In the genomic region with DNA sequence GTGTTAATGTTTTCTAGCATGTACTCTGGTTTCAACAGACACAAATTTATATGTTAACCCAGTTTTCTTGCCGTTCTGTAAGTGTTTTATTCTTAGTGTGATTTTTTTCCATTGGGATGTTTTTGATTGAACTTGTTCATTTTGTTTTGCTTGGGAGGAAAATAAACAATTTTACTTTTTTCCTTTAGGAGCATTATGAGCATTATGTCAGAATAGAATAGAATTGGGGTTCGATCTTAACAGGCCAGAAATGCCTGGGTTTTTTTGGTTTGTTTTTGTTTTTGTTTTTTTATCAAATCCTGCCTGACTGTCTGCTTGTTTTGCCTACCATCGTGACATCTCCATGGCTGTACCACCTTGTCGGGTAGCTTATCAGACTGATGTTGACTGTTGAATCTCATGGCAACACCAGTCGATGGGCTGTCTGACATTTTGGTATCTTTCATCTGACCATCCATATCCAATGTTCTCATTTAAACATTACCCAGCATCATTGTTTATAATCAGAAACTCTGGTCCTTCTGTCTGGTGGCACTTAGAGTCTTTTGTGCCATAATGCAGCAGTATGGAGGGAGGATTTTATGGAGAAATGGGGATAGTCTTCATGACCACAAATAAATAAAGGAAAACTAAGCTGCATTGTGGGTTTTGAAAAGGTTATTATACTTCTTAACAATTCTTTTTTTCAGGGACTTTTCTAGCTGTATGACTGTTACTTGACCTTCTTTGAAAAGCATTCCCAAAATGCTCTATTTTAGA, we compare ENCODE assay signal across 8 cellular contexts. TPM values are rescaled to one million over a fixed set of nuclear protein-coding genes. Genes with fewer than 3 reads are reported as not detected.
A peak's percentile ranks its signal among the peaks of the same experiment; 100 is the strongest.
DNase-seq lines count a peak whose midpoint lies in the region; ATAC-seq and TF ChIP-seq lines count a peak whose summit lies in the region.

No MANE protein-coding gene starts in this region.

- WGBS in iPS DF 6.9 (ENCODE audit: insufficient coverage, insufficient read length), result no CpG with 5 or more reads among the region's 5 CpGs
- WGBS in stomach, 5 donors, result 17 to 21% (median 18%) methylated on average over 5 of the region's 5 CpGs

- H3K9me3 ChIP-seq in iPS DF 6.9 (ENCODE audit: control insufficient read depth, insufficient read depth, low read length), result no peaks in the 10 kb centered on the region
- H3K9me3 ChIP-seq in stomach, result no peaks in the 10 kb centered on the region

- CTCF ChIA-PET in activated CD8-positive, alpha-beta T cell treated with anti-CD3 and anti-CD28 coated beads, Interleukin-2, amount 10 ng/mL, durations not matched to agents 7 days and 5 days (lab: Charles Lee), result interaction anchor here (0.8 to 8.2 kb wide), 6 partner anchors 9 to 87 kb away, joined by 3 to 82 read pairs (median 12); no protein-coding TSS in a partner anchor

- H3K36me3 ChIP-seq in iPS DF 6.9 (ENCODE audit: control insufficient read depth, insufficient read depth, low read length) (no peaks in the 10 kb centered on the region; the same call in 1 of the 2 replicates), stomach (peaks cover 5 to 29% (median 17%) of the 10 kb centered on the region in 4 donors)

- H3K4me1 ChIP-seq in iPS DF 6.9 (ENCODE audit: control insufficient read depth, insufficient read depth, low read length), result peaks cover 3% of the 10 kb centered on the region; the same call in 1 of the 2 replicates
- H3K4me1 ChIP-seq in stomach, result peaks cover 15 to 66% (median 42%) of the 10 kb centered on the region in 4 donors

- H3K27ac ChIP-seq in iPS DF 6.9 (ENCODE audit: low read length), result no peak overlapping the region
- H3K27ac ChIP-seq in stomach, result peak overlapping the region; percentile 82 to 100 (median 96)

- intact Hi-C loops in stomach (cut with DNase I; ENCODE audit: low total_unique reads), result no loop called here

- TF ChIP-seq CTCF in stomach (IDR thresholded peaks at IDR 0.05), result no peak

- TF ChIP-seq EP300 in stomach (IDR thresholded peaks at IDR 0.05), result no peak

- ATAC-seq in activated CD8-positive, alpha-beta T cell treated with anti-CD3 and anti-CD28 coated beads, Interleukin-2, amount 10 ng/mL, durations not matched to agents 7 days and 5 days, result no peak
- no peak for ATAC-seq in HG02610 (IDR thresholded peaks at IDR 0.05; ENCODE audit: unreplicated experiment)

- peaks cover 43% of the 10 kb centered on the region for H3K36me3 Mint-ChIP-seq in activated naive CD4-positive, alpha-beta T cell treated with anti-CD3 and anti-CD28 coated beads, Interleukin-2, amount 50 U/mL, for 24 hours
- peaks cover 55% of the 10 kb centered on the region for H3K36me3 Mint-ChIP-seq in activated CD8-positive, alpha-beta T cell treated with anti-CD3 and anti-CD28 coated beads, Interleukin-2, amount 10 ng/mL, durations not matched to agents 7 days and 5 days (ENCODE audit: low read depth)

- H3K27me3 ChIP-seq in iPS DF 6.9 (ENCODE audit: control insufficient read depth, insufficient read depth, low read length), result no peaks in the 10 kb centered on the region
- no peaks in the 10 kb centered on the region for H3K27me3 ChIP-seq in stomach

- peak in 1 of 4 donors; percentile 6 for TF ChIP-seq POLR2A in stomach (IDR thresholded peaks at IDR 0.05)

- peak overlapping the region; percentile 100 for H3K27ac Mint-ChIP-seq in activated naive CD4-positive, alpha-beta T cell treated with anti-CD3 and anti-CD28 coated beads, Interleukin-2, amount 50 U/mL, for 24 hours
- H3K27ac Mint-ChIP-seq in activated CD8-positive, alpha-beta T cell treated with anti-CD3 and anti-CD28 coated beads, Interleukin-2, amount 10 ng/mL, durations not matched to agents 7 days and 5 days, result peak overlapping the region; percentile 98

- no peak for DNase-seq in activated naive CD4-positive, alpha-beta T cell treated with Interleukin-2 at 50 U/mL for 16 hours
- peak; percentile 45 for DNase-seq in activated CD8-positive, alpha-beta T cell treated with anti-CD3 and anti-CD28 coated beads, Interleukin-2, amount 10 ng/mL, durations not matched to agents 7 days and 5 days
- DNase-seq in iPS DF 6.9 (ENCODE audit: low read depth, low spot score) (no peak), stomach (no peak), COR-L47 (lab: John Stamatoyannopoulos, UW) (no peak), DMS79 (lab: John Stamatoyannopoulos, UW) (no peak)

- peak overlapping the region; percentile 100 for H3K4me3 Mint-ChIP-seq in activated naive CD4-positive, alpha-beta T cell treated with anti-CD3 and anti-CD28 coated beads, Interleukin-2, amount 50 U/mL, for 24 hours
- peak overlapping the region; percentile 93 for H3K4me3 Mint-ChIP-seq in activated CD8-positive, alpha-beta T cell treated with anti-CD3 and anti-CD28 coated beads, Interleukin-2, amount 10 ng/mL, durations not matched to agents 7 days and 5 days

- H3K27me3 Mint-ChIP-seq in activated naive CD4-positive, alpha-beta T cell treated with anti-CD3 and anti-CD28 coated beads, Interleukin-2, amount 50 U/mL, for 24 hours, result no peaks in the 10 kb centered on the region
- H3K27me3 Mint-ChIP-seq in activated CD8-positive, alpha-beta T cell treated with anti-CD3 and anti-CD28 coated beads, Interleukin-2, amount 10 ng/mL, durations not matched to agents 7 days and 5 days (ENCODE audit: low read depth), result no peaks in the 10 kb centered on the region

- POLR2A ChIA-PET in activated CD8-positive, alpha-beta T cell treated with anti-CD3 and anti-CD28 coated beads, Interleukin-2, amount 10 ng/mL, durations not matched to agents 7 days and 5 days (lab: Charles Lee), result interaction anchor here (0.7 to 10.9 kb wide), 11 partner anchors 9 to 123 kb away, joined by 3 to 461 read pairs (median 11); a partner anchor contains a TSS

- H3K9me3 Mint-ChIP-seq in activated naive CD4-positive, alpha-beta T cell treated with anti-CD3 and anti-CD28 coated beads, Interleukin-2, amount 50 U/mL, for 24 hours, result no peaks in the 10 kb centered on the region
- no peaks in the 10 kb centered on the region for H3K9me3 Mint-ChIP-seq in activated CD8-positive, alpha-beta T cell treated with anti-CD3 and anti-CD28 coated beads, Interleukin-2, amount 10 ng/mL, durations not matched to agents 7 days and 5 days (ENCODE audit: insufficient read depth)

- peaks cover 52% of the 10 kb centered on the region for H3K4me1 Mint-ChIP-seq in activated naive CD4-positive, alpha-beta T cell treated with anti-CD3 and anti-CD28 coated beads, Interleukin-2, amount 50 U/mL, for 24 hours
- H3K4me1 Mint-ChIP-seq in activated CD8-positive, alpha-beta T cell treated with anti-CD3 and anti-CD28 coated beads, Interleukin-2, amount 10 ng/mL, durations not matched to agents 7 days and 5 days (ENCODE audit: low read depth), result peaks cover 58% of the 10 kb centered on the region

- H3K4me3 ChIP-seq in iPS DF 6.9 (ENCODE audit: low read length) (peak overlapping the region; percentile 30; the same call in 1 of the 2 replicates), stomach (peak overlapping the region; percentile 56 to 78 (median 64))

RNA-seq across cellular contexts. Expression of a gene that starts 51.7 kb away (rescaled TPM):
- 10 to 100 TPM; 14.5 to 14.7 TPM for total RNA-seq in activated CD8-positive, alpha-beta T cell treated with anti-CD3 and anti-CD28 coated beads, Interleukin-2, amount 10 ng/mL, durations not matched to agents 7 days and 5 days
- total RNA-seq in stomach, result 10 to 100 TPM in 4 of 5 donors, not detected in 1; 10.1 to 28.6 (median 15.1) TPM
- 10 to 100 TPM in 1 of 3 donors, 1 to 10 TPM in 2; 5.9 to 15.3 (median 7.5) TPM for polyA plus RNA-seq in stomach

RNA-seq across cellular contexts. Expression of a gene that starts 51.8 kb away (rescaled TPM):
- 10 to 100 TPM; 47.5 to 48.7 TPM for total RNA-seq in activated CD8-positive, alpha-beta T cell treated with anti-CD3 and anti-CD28 coated beads, Interleukin-2, amount 10 ng/mL, durations not matched to agents 7 days and 5 days
- total RNA-seq in stomach, result 100 to 1,000 TPM in 1 of 5 donors, 10 to 100 TPM in 4; 26.3 to 129 (median 62.6) TPM
- 10 to 100 TPM in 1 of 3 donors, 1 to 10 TPM in 2; 9.4 to 14.8 (median 9.7) TPM for polyA plus RNA-seq in stomach
